ENCODE assay signal across 17 cellular contexts in genomic region chr11:44226945-44227344, GRCh38.
DNase-seq lines count a peak whose midpoint lies in the region; ATAC-seq and TF ChIP-seq lines count a peak whose summit lies in the region.
"Had no signal": no experiment of that assay in that cellular context is flagged by ENCODE, and none has a peak within 500 bp of the region (broad histone marks: within the 10 kb centered on the region; RNA-seq: fewer than 3 reads in every experiment).

No MANE protein-coding gene starts in this region.

- no peaks in the 10 kb centered on the region for H3K9me3 ChIP-seq in mucosa of descending colon
- H3K9me3 ChIP-seq: BLaER1 had no signal

- peak overlapping the region; percentile 37 for H3K4me2 ChIP-seq in KMS-11
- H3K4me2 ChIP-seq: BLaER1, GM23338 had no signal

- ATAC-seq in HG02588 (IDR thresholded peaks at IDR 0.05; ENCODE audit: unreplicated experiment) (peak; percentile 64), mucosa of descending colon (peak; percentile 51), HG03280 (IDR thresholded peaks at IDR 0.05; ENCODE audit: unreplicated experiment) (no peak), HG03039 (IDR thresholded peaks at IDR 0.05; ENCODE audit: unreplicated experiment) (no peak)
- ATAC-seq: GM23338 had no signal

- H3K36me3 ChIP-seq in KMS-11 (ENCODE audit: insufficient read depth), result no peaks in the 10 kb centered on the region
- H3K36me3 ChIP-seq in mucosa of descending colon (ENCODE audit: low read depth), result no peaks in the 10 kb centered on the region

- no peaks in the 10 kb centered on the region for H3K27me3 ChIP-seq in KMS-11 (ENCODE audit: insufficient read depth, low read depth)
- H3K27me3 ChIP-seq: BLaER1 had no signal

- peak overlapping the region; percentile 28; the same call in 1 of the 2 replicates for H3K27ac ChIP-seq in KMS-11
- H3K27ac ChIP-seq: BLaER1 had no signal

- DNase-seq in NCI-H2171 treated with DMSO at 0.1 percent for 48 hours (lab: John Stamatoyannopoulos, UW) (peak; percentile 70), NCI-H2171 (lab: John Stamatoyannopoulos, UW) (no peak), mucosa of descending colon (no peak), putamen (ENCODE audit: low spot score) (no peak)
- DNase-seq: 8988T, AML-193, DND-41, GDM1, H7, IMR-90, KG1 had no signal

- peaks cover 51% of the 10 kb centered on the region for H3K4me1 ChIP-seq in KMS-11 (ENCODE audit: low read depth, poor library complexity, severe bottlenecking)
- no peaks in the 10 kb centered on the region for H3K4me1 ChIP-seq in mucosa of descending colon (ENCODE audit: low read depth)

- H3K9ac ChIP-seq in KMS-11, result 0 out of 2 replicates have a peak overlapping the region, but pooled peaks have one; percentile 8
- H3K9ac ChIP-seq: BLaER1 had no signal

- TF ChIP-seq CTCF in KMS-11 (conservative IDR thresholded peaks at IDR 0.05; ENCODE audit: low read depth, low read length) (no peak), mucosa of descending colon (IDR thresholded peaks at IDR 0.05) (no peak)

- intact Hi-C loops in mucosa of descending colon (cut with DNase I, micrococcal nuclease), result no loop called here

- no peak overlapping the region for H2AFZ ChIP-seq in KMS-11 (ENCODE audit: low read depth)
- H2AFZ ChIP-seq: GM23338 had no signal

- no peaks in the 10 kb centered on the region for H4K20me1 ChIP-seq in KMS-11 (ENCODE audit: insufficient read depth)
- H4K20me1 ChIP-seq: BLaER1 had no signal

- H3K79me2 ChIP-seq in KMS-11 (ENCODE audit: insufficient read depth, low read depth), result no peaks in the 10 kb centered on the region

- H3K4me3 ChIP-seq in KMS-11 (IDR thresholded peaks at IDR 0.05; ENCODE audit: insufficient read depth, low read depth, low read length) (no peak overlapping the region), mucosa of descending colon (no peak overlapping the region)
- H3K4me3 ChIP-seq: BLaER1, GM23338 had no signal

Comparison
In these comparisons a context has a peak if more than half of its experiments do, and no peak if none do; other contexts are left out.
1. ATAC-seq: peak in HG02588 (single experiment) and mucosa of descending colon (single experiment); none in HG03280 (single experiment) and HG03039 (single experiment).